In the genomic region with DNA sequence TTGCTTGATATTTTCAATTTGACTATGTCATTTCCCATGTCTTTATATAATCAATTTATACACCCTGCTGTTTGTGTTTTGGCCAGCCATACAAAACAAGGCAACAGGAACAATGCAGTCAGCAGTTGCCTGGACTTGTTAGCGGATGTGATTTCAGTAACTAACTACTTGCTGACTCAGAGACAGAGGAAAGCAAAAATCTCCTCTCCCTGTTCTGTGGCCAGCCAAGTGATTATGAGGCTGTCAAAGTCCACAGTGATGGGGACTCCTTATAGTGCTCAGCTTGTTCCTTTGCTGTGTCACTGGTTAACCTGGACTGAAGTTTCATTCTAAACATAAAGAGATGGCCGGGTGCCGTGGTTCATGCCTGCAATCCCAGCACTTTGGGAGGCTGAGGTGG, we compare ENCODE assay signal across 12 cellular contexts. TPM values are rescaled to one million over a fixed set of nuclear protein-coding genes. Genes with fewer than 3 reads are reported as not detected.
DNase-seq lines count a peak whose midpoint lies in the region; ATAC-seq, FAIRE-seq and TF ChIP-seq lines count a peak whose summit lies in the region.
"Had no signal": no experiment of that assay in that cellular context is flagged by ENCODE, and none has a peak within 500 bp of the region (broad histone marks: within the 10 kb centered on the region; RNA-seq: fewer than 3 reads in every experiment).

No MANE protein-coding gene starts in this region.

- DNase-seq in MCF 10A (ENCODE audit: unreplicated experiment): peak; percentile 87
- DNase-seq in breast epithelium (ENCODE audit: low spot score in 2 of 2): no peak
- DNase-seq in astrocyte of the cerebellum (ENCODE audit: low read depth): peak; percentile 48
- peak; percentile 66 for DNase-seq in hepatic stellate cell (ENCODE audit: low spot score)
- peak; percentile 26 for DNase-seq in urothelium cell line (ENCODE audit: low spot score)
- DNase-seq in GM12892 (ENCODE audit: insufficient read length): no peak
- DNase-seq in NCI-H510A treated with DMSO at 0.1 percent for 48 hours (lab: John Stamatoyannopoulos, UW): no peak
- DNase-seq: body of pancreas, glutamatergic neuron, midbrain, NCI-H524 had no signal

- no peak for ATAC-seq in GM19463 (IDR thresholded peaks at IDR 0.05; ENCODE audit: unreplicated experiment)
- ATAC-seq: body of pancreas had no signal

- H3K27ac ChIP-seq in breast epithelium: no peak overlapping the region
- H3K27ac ChIP-seq: body of pancreas had no signal

- peak overlapping the region; percentile 3 for H3K27ac Mint-ChIP-seq in MCF 10A (ENCODE audit: low read depth, unreplicated experiment)

- FAIRE-seq in urothelium cell line (lab: Jason Lieb, UNC): no peak
- no peak for FAIRE-seq in GM12892 (lab: Jason Lieb, UNC)

- peaks cover 15% of the 10 kb centered on the region for H3K4me1 Mint-ChIP-seq in MCF 10A (ENCODE audit: insufficient read depth, unreplicated experiment)

- BruUV-seq in MCF 10A (replicated peaks; lab: Mats Ljungman, UMichigan): no TSS peak

- intact Hi-C loops in MCF 10A (cut with micrococcal nuclease): loop anchor here (1.0 kb wide), 2 partner anchors 32 to 34 kb away; a partner anchor contains a TSS
- intact Hi-C loops in breast epithelium (cut with DNase I; ENCODE audit: low total_unique reads): no loop called here

- H3K9me3 Mint-ChIP-seq in MCF 10A (ENCODE audit: unreplicated experiment): no peaks in the 10 kb centered on the region

- H3K4me1 ChIP-seq in breast epithelium: no peaks in the 10 kb centered on the region
- H3K4me1 ChIP-seq: body of pancreas had no signal

- H3K4me3 ChIP-seq in breast epithelium: no peak overlapping the region
- H3K4me3 ChIP-seq in astrocyte of the cerebellum (ENCODE audit: low read depth, low read length): no peak overlapping the region
- H3K4me3 ChIP-seq: body of pancreas had no signal

- TF ChIP-seq POLR2A in breast epithelium (IDR thresholded peaks at IDR 0.05) (no peak), GM12892 (IDR thresholded peaks at IDR 0.05; ENCODE audit: low read depth, low read length) (no peak)

- CTCF ChIA-PET in MCF 10A (lab: Yijun Ruan, JAX): no interaction called here

- no peaks in the 10 kb centered on the region for H3K36me3 ChIP-seq in breast epithelium

- H3K36me3 Mint-ChIP-seq in MCF 10A (ENCODE audit: insufficient read depth, unreplicated experiment): no peaks in the 10 kb centered on the region

- POLR2A ChIA-PET in MCF 10A (lab: Yijun Ruan, JAX): interaction anchor here (0.7 to 7.3 kb wide), 10 partner anchors 19 to 127 kb away, joined by 3 to 48 read pairs (median 4); a partner anchor contains a TSS

- TF ChIP-seq CTCF in MCF 10A (IDR thresholded peaks at IDR 0.05; ENCODE audit: unreplicated experiment): no peak
- TF ChIP-seq CTCF in breast epithelium (IDR thresholded peaks at IDR 0.05): no peak
- TF ChIP-seq CTCF in astrocyte of the cerebellum (IDR thresholded peaks at IDR 0.05; ENCODE audit: low read depth, low read length, missing control alignments): no peak

- H3K27me3 ChIP-seq in breast epithelium: no peaks in the 10 kb centered on the region
- H3K27me3 ChIP-seq: body of pancreas had no signal

- H3K9me3 ChIP-seq in breast epithelium: no peaks in the 10 kb centered on the region
- H3K9me3 ChIP-seq: body of pancreas had no signal

- H3K27me3 Mint-ChIP-seq in MCF 10A (ENCODE audit: insufficient read depth, unreplicated experiment): no peaks in the 10 kb centered on the region

- H3K4me3 Mint-ChIP-seq in MCF 10A (ENCODE audit: unreplicated experiment): no peak overlapping the region

- in situ Hi-C loops in astrocyte of the cerebellum (cut with HindIII; ENCODE audit: low sequenced_read_pairs): no loop called here

RNA-seq across cellular contexts. Expression of a gene that starts 32.6 kb away (rescaled TPM):
- total RNA-seq in MCF 10A (2022) (317 and 368 TPM in 2 replicates), breast epithelium (100 to 1,000 TPM; 305 to 560 (median 418) TPM)
- polyA plus RNA-seq in GM12892 (2012; ENCODE audit: missing spikeins): 10.4 TPM

RNA-seq across cellular contexts. Expression of a gene that starts 34.4 kb away (rescaled TPM):
- total RNA-seq in MCF 10A (2022) (5.1 and 5.6 TPM in 2 replicates), breast epithelium (10 to 100 TPM in 2 of 3 donors, 1 to 10 TPM in 1; 4.5 to 15.2 (median 10.8) TPM)
- polyA plus RNA-seq in GM12892 (2012; ENCODE audit: missing spikeins): 4.0 TPM

Comparison
In these comparisons a context has a peak if more than half of its experiments do, and no peak if none do; other contexts are left out.
1. DNase-seq: peak in MCF 10A (single experiment), astrocyte of the cerebellum (single experiment), hepatic stellate cell (single experiment) and urothelium cell line (single experiment); none in breast epithelium (0 of 2), GM12892 (single experiment) and NCI-H510A treated with DMSO at 0.1 percent for 48 hours (single experiment).